In genomic region chr5:138459311-138459710, GRCh38 we compare ENCODE assay signal across 9 cellular contexts. TPM values are rescaled to one million over a fixed set of nuclear protein-coding genes. Genes with fewer than 3 reads are reported as not detected.
DNase-seq lines count a peak whose midpoint lies in the region; ATAC-seq, FAIRE-seq and TF ChIP-seq lines count a peak whose summit lies in the region.
"Had no signal": no experiment of that assay in that cellular context is flagged by ENCODE, and none has a peak within 500 bp of the region (broad histone marks: within the 10 kb centered on the region; RNA-seq: fewer than 3 reads in every experiment).

No MANE protein-coding gene starts in this region.

- H4K20me1 ChIP-seq in OCI-LY3 (ENCODE audit: insufficient read depth, low read length), result no peaks in the 10 kb centered on the region

- peak overlapping the region in 3 of 4 donors; percentile 29 to 76 (median 71) for H3K4me3 Mint-ChIP-seq in CD4-positive, CD25-positive, alpha-beta regulatory T cell

- H3K4me1 ChIP-seq in CD4-positive, CD25-positive, alpha-beta regulatory T cell (ENCODE audit: control insufficient read depth, insufficient read depth, low read length, poor library complexity, severe bottlenecking), result peaks cover 41% of the 10 kb centered on the region
- H3K4me1 ChIP-seq in OCI-LY3 (ENCODE audit: low read length) (peaks cover 11% of the 10 kb centered on the region), small intestine (ENCODE audit: control insufficient read depth in 2 of 2, insufficient read depth in 1 of 2, low read depth in 1 of 2, low read length in 1 of 2) (peaks cover 0 to 5% of the 10 kb centered on the region in 2 donors)

- H3K4me1 Mint-ChIP-seq in CD4-positive, CD25-positive, alpha-beta regulatory T cell, result peaks cover 8 to 40% (median 24%) of the 10 kb centered on the region in 4 donors

- H3K27ac ChIP-seq in CD4-positive, CD25-positive, alpha-beta regulatory T cell (ENCODE audit: insufficient read depth, low read length, poor library complexity, severe bottlenecking), result peak overlapping the region; percentile 38
- H3K27ac ChIP-seq in OCI-LY3 (ENCODE audit: low read length), result no peak overlapping the region
- H3K27ac ChIP-seq in small intestine (ENCODE audit: low read depth in 1 of 2, low read length in 1 of 2), result peak overlapping the region; percentile 21 to 46

- no peaks in the 10 kb centered on the region for H3K27me3 Mint-ChIP-seq in CD4-positive, CD25-positive, alpha-beta regulatory T cell

- H3K4me3 ChIP-seq in CD4-positive, CD25-positive, alpha-beta regulatory T cell (ENCODE audit: low read depth, low read length), result no peak overlapping the region
- H3K4me3 ChIP-seq in OCI-LY3 (ENCODE audit: low read length), result no peak overlapping the region
- no peak overlapping the region for H3K4me3 ChIP-seq in small intestine (ENCODE audit: low read depth in 1 of 2, low read length in 2 of 2)

- H3K36me3 ChIP-seq in CD4-positive, CD25-positive, alpha-beta regulatory T cell (ENCODE audit: control insufficient read depth, insufficient read depth, low read length), result no peaks in the 10 kb centered on the region
- H3K36me3 ChIP-seq in OCI-LY3 (replicated peaks; ENCODE audit: low read depth, low read length), result no peaks in the 10 kb centered on the region
- H3K36me3 ChIP-seq in small intestine (ENCODE audit: control insufficient read depth in 2 of 2, insufficient read depth in 2 of 2, low read length in 2 of 2), result no peaks in the 10 kb centered on the region

- TF ChIP-seq CTCF in OCI-LY3 (IDR thresholded peaks at IDR 0.05; ENCODE audit: low read depth, low read length), result no peak

- H3K27me3 ChIP-seq in CD4-positive, CD25-positive, alpha-beta regulatory T cell (ENCODE audit: control insufficient read depth, insufficient read depth, low read length), result no peaks in the 10 kb centered on the region
- no peaks in the 10 kb centered on the region for H3K27me3 ChIP-seq in OCI-LY3 (ENCODE audit: low read depth, low read length)
- no peaks in the 10 kb centered on the region for H3K27me3 ChIP-seq in small intestine (ENCODE audit: control insufficient read depth in 2 of 2, insufficient read depth in 2 of 2, low read length in 2 of 2)

- peak overlapping the region; percentile 81; the same call in 1 of the 2 replicates for H2AFZ ChIP-seq in OCI-LY3 (ENCODE audit: low read depth, low read length)

- DNase-seq in CD4-positive, CD25-positive, alpha-beta regulatory T cell, result peak; percentile 65 to 82 (median 72)
- peak; percentile 75 for DNase-seq in activated gamma-delta T cell treated with Interleukin-2 at 50 U/mL for 16 hours
- DNase-seq in small intestine, result peak; percentile 59
- DNase-seq in cerebellum (ENCODE audit: low spot score), result no peak
- DNase-seq in NCI-H526 treated with DMSO at 0.1 percent for 48 hours (lab: John Stamatoyannopoulos, UW), result no peak
- no peak for DNase-seq in NCI-H2107 treated with DMSO at 0.1 percent for 48 hours (lab: John Stamatoyannopoulos, UW; ENCODE audit: unreplicated experiment)
- DNase-seq: DND-41 had no signal

- H3K9me3 Mint-ChIP-seq in CD4-positive, CD25-positive, alpha-beta regulatory T cell, result no peaks in the 10 kb centered on the region

- 0 out of 2 replicates have a peak overlapping the region, but pooled peaks have one; percentile 9 for H3K4me2 ChIP-seq in OCI-LY3 (ENCODE audit: low read length)

- H3K9me3 ChIP-seq in CD4-positive, CD25-positive, alpha-beta regulatory T cell (ENCODE audit: control insufficient read depth in 2 of 2, low read length in 2 of 2), result no peaks in the 10 kb centered on the region
- H3K9me3 ChIP-seq in OCI-LY3 (ENCODE audit: insufficient read depth, low read length) (no peaks in the 10 kb centered on the region), small intestine (ENCODE audit: control insufficient read depth, low read depth) (no peaks in the 10 kb centered on the region)

- no peaks in the 10 kb centered on the region for H3K79me2 ChIP-seq in OCI-LY3 (ENCODE audit: low read length)

- peaks cover 3% of the 10 kb centered on the region for H3K36me3 Mint-ChIP-seq in CD4-positive, CD25-positive, alpha-beta regulatory T cell

- H3K9ac ChIP-seq in OCI-LY3 (ENCODE audit: low read length), result no peak overlapping the region

- FAIRE-seq in small intestine (lab: Jason Lieb, UNC), result no peak

- H3K27ac Mint-ChIP-seq in CD4-positive, CD25-positive, alpha-beta regulatory T cell, result peak overlapping the region; percentile 94 to 99 (median 97)

- ATAC-seq in CD4-positive, CD25-positive, alpha-beta regulatory T cell (ENCODE audit: low read depth in 2 of 2), result peak; percentile 60
- ATAC-seq in HG03432 (IDR thresholded peaks at IDR 0.05; ENCODE audit: unreplicated experiment), result no peak

- whole genome bisulfite sequencing in small intestine, 3 donors, result 68 to 78% (median 77%) methylated on average over 9 of the region's 9 CpGs

RNA-seq across cellular contexts. Expression of gene EGR1, which starts 6.0 kb away (rescaled TPM):
- total RNA-seq in CD4-positive, CD25-positive, alpha-beta regulatory T cell, result 19.0 TPM
- 1 to 10 TPM in 2 of 4 donors, under 1 TPM in 2; 0.38 to 1.1 (median 0.84) TPM for polyA plus RNA-seq in CD4-positive, CD25-positive, alpha-beta regulatory T cell
- 100 to 1,000 TPM in 1 of 3 donors, 1 to 10 TPM in 2; 3.4 to 137 (median 4.1) TPM for polyA plus RNA-seq in small intestine
- total RNA-seq in cerebellum, result 1.9 TPM

RNA-seq across cellular contexts. Expression of gene REEP2, which starts 20.5 kb away (rescaled TPM):
- not detected for total RNA-seq in CD4-positive, CD25-positive, alpha-beta regulatory T cell
- polyA plus RNA-seq in CD4-positive, CD25-positive, alpha-beta regulatory T cell, result under 1 TPM in 2 of 4 donors, not detected in 2; 0.21 to 0.52 TPM
- 1 to 10 TPM; 2.2 to 6.0 (median 2.7) TPM for polyA plus RNA-seq in small intestine
- total RNA-seq in cerebellum, result 40.3 TPM

Comparison
In these comparisons a context has a peak if more than half of its experiments do, and no peak if none do; other contexts are left out.
1. DNase-seq: peak in CD4-positive, CD25-positive, alpha-beta regulatory T cell (3 of 3), activated gamma-delta T cell treated with Interleukin-2 at 50 U/mL for 16 hours (single experiment) and small intestine (single experiment); none in cerebellum (single experiment), NCI-H526 treated with DMSO at 0.1 percent for 48 hours (single experiment) and NCI-H2107 treated with DMSO at 0.1 percent for 48 hours (single experiment).
2. RNA of gene REEP2, which starts 20.5 kb away (total RNA-seq): 40.3 TPM in cerebellum (single experiment); not detected in CD4-positive, CD25-positive, alpha-beta regulatory T cell (single experiment); every median in the first group is over 10 times any median in the second.